In the genomic region with DNA sequence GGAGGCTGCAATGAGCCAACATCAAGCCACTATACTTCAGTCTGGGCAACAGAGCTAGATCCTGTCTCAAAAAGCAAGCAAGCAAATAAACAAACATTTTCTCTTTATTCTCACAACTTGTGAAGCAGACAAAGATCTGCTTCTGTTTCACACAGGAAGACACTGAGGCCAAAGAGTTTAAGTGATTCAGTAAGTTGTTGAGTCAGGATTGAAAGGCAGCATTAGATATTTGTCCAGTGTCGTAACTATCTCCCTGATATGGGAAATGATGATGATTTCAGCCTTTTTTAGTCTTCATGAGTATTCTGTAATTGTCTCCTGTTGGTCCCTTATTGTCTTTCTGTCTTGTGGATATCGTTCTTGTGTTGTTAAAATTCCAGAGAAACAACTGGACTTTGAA, we compare ENCODE assay signal across 1 cellular context.
TF ChIP-seq lines count a peak whose summit lies in the region.

No MANE protein-coding gene starts in this region.

TF ChIP-seq in IMR-90, 13 proteins besides CTCF, POLR2A, EP300 and RAD21:
- TF ChIP-seq CHD1 (IDR thresholded peaks at IDR 0.05; ENCODE audit: low read depth, low read length) (no peak), CEBPB (IDR thresholded peaks at IDR 0.05; ENCODE audit: low read depth, low read length) (peak; percentile 72), NFE2L2 (IDR thresholded peaks at IDR 0.05; ENCODE audit: low read depth, low read length) (peak; percentile 61; the same call in 1 of the 2 replicates), MAFK (IDR thresholded peaks at IDR 0.05; ENCODE audit: low read depth, low read length) (peak; percentile 53; the same call in 1 of the 2 replicates), MXI1 (IDR thresholded peaks at IDR 0.05; ENCODE audit: borderline replicate concordance, low read depth, low read length) (no peak)
- TF ChIP-seq, protein P1, sequence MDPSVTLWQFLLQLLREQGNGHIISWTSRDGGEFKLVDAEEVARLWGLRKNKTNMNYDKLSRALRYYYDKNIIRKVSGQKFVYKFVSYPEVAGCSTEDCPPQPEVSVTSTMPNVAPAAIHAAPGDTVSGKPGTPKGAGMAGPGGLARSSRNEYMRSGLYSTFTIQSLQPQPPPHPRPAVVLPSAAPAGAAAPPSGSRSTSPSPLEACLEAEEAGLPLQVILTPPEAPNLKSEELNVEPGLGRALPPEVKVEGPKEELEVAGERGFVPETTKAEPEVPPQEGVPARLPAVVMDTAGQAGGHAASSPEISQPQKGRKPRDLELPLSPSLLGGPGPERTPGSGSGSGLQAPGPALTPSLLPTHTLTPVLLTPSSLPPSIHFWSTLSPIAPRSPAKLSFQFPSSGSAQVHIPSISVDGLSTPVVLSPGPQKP (IDR thresholded peaks at IDR 0.05; ENCODE audit: borderline replicate concordance, low read depth, low read length), result no peak
